Comparison of ENCODE assay signal across 25 cellular contexts in genomic region chr22:27905638-27906037, GRCh38. TPM values are rescaled to one million over a fixed set of nuclear protein-coding genes. Genes with fewer than 3 reads are reported as not detected.
DNase-seq lines count a peak whose midpoint lies in the region; ATAC-seq, FAIRE-seq and TF ChIP-seq lines count a peak whose summit lies in the region.
"Had no signal": no experiment of that assay in that cellular context is flagged by ENCODE, and none has a peak within 500 bp of the region (broad histone marks: within the 10 kb centered on the region; RNA-seq: fewer than 3 reads in every experiment).

No MANE protein-coding gene starts in this region.

- no peak for TF ChIP-seq CTCF in AG10803 (conservative IDR thresholded peaks at IDR 0.05; ENCODE audit: low read length)
- TF ChIP-seq CTCF in choroid plexus epithelial cell (conservative IDR thresholded peaks at IDR 0.05; ENCODE audit: low read depth, low read length): no peak
- TF ChIP-seq CTCF in nephron progenitor cell (IDR thresholded peaks at IDR 0.05): no peak

- no peaks in the 10 kb centered on the region for H3K27me3 Mint-ChIP-seq in nephron progenitor cell (ENCODE audit: low read depth, poor library complexity)
- no peaks in the 10 kb centered on the region for H3K27me3 Mint-ChIP-seq in activated T-helper 17 cell treated with anti-CD3 and anti-CD28 coated beads, Interleukin-2, amount 50 U/mL, for 72 hours
- H3K27me3 Mint-ChIP-seq: activated naive CD8-positive, alpha-beta T cell; progenitor cell of endocrine pancreas had no signal

- no peaks in the 10 kb centered on the region for H3K9me3 Mint-ChIP-seq in nephron progenitor cell
- H3K9me3 Mint-ChIP-seq in activated T-helper 17 cell treated with anti-CD3 and anti-CD28 coated beads, Interleukin-2, amount 50 U/mL, for 72 hours: no peaks in the 10 kb centered on the region
- H3K9me3 Mint-ChIP-seq: neural progenitor cell had no signal

- H3K27ac Mint-ChIP-seq in nephron progenitor cell: peak overlapping the region; percentile 0
- H3K27ac Mint-ChIP-seq in activated T-helper 17 cell treated with anti-CD3 and anti-CD28 coated beads, Interleukin-2, amount 50 U/mL, for 72 hours: no peak overlapping the region
- H3K27ac Mint-ChIP-seq: activated naive CD8-positive, alpha-beta T cell; neural progenitor cell; progenitor cell of endocrine pancreas had no signal

- no peak overlapping the region for H3K4me3 Mint-ChIP-seq in nephron progenitor cell
- no peak overlapping the region for H3K4me3 Mint-ChIP-seq in activated T-helper 17 cell treated with anti-CD3 and anti-CD28 coated beads, Interleukin-2, amount 50 U/mL, for 72 hours
- H3K4me3 Mint-ChIP-seq: activated naive CD8-positive, alpha-beta T cell; neural progenitor cell had no signal

- no peak for FAIRE-seq in RCC 7860 (lab: Jason Lieb, UNC)
- FAIRE-seq: D721Med, GM12891 had no signal

- H3K4me3 ChIP-seq in AG10803 (ENCODE audit: low read length) (no peak overlapping the region), choroid plexus epithelial cell (ENCODE audit: low read depth, low read length) (no peak overlapping the region)
- H3K4me3 ChIP-seq: lung, neural progenitor cell, Peyer's patch, SJSA1, skin epidermis, suprapubic skin had no signal

- H3K4me1 Mint-ChIP-seq in nephron progenitor cell: no peaks in the 10 kb centered on the region
- peaks cover 28% of the 10 kb centered on the region for H3K4me1 Mint-ChIP-seq in activated T-helper 17 cell treated with anti-CD3 and anti-CD28 coated beads, Interleukin-2, amount 50 U/mL, for 72 hours
- H3K4me1 Mint-ChIP-seq: neural progenitor cell had no signal

- H3K36me3 Mint-ChIP-seq in nephron progenitor cell (ENCODE audit: low read depth): peaks cover 89% of the 10 kb centered on the region
- peaks cover 100% of the 10 kb centered on the region for H3K36me3 Mint-ChIP-seq in activated T-helper 17 cell treated with anti-CD3 and anti-CD28 coated beads, Interleukin-2, amount 50 U/mL, for 72 hours (ENCODE audit: low read depth)

- DNase-seq in AG10803 (ENCODE audit: low read depth): peak; percentile 66
- peak; percentile 39 for DNase-seq in GF-D8 (lab: John Stamatoyannopoulos, UW)
- DNase-seq in choroid plexus epithelial cell (ENCODE audit: low read depth): peak; percentile 30
- no peak for DNase-seq in nephron progenitor cell
- DNase-seq in germinal center (ENCODE audit: low spot score): no peak
- DNase-seq in RCC 7860 (ENCODE audit: low spot score): no peak
- DNase-seq: activated CD4-positive, alpha-beta T cell treated with anti-CD3 and anti-CD28 coated beads for 48 hours; cerebellar nuclear complex; effector memory CD4-positive, alpha-beta T cell; erythroblast; GOT3; NCI-H2171; NCI-H524 treated with DMSO at 0.1 percent for 48 hours; Peyer's patch; stimulated activated CD4-positive, alpha-beta T cell treated with anti-CD3 and anti-CD28 coated beads, Interleukin-2, amount 100 ng/mL, for 24 hours had no signal

- ATAC-seq in activated T-helper 17 cell treated with anti-CD3 and anti-CD28 coated beads, Interleukin-2, amount 50 U/mL, for 72 hours (replicated peaks): no peak

RNA-seq across cellular contexts. Expression of gene PITPNB, which starts 13.4 kb away (rescaled TPM):
- total RNA-seq in activated T-helper 17 cell treated with anti-CD3 and anti-CD28 coated beads, Interleukin-2, amount 50 U/mL, for 72 hours: 100 to 1,000 TPM in 1 of 2 donors, 10 to 100 TPM in 1; 86.1 to 119 TPM

Comparison
In these comparisons a context has a peak if more than half of its experiments do, and no peak if none do; other contexts are left out.
1. DNase-seq: peak in AG10803 (single experiment), GF-D8 (single experiment) and choroid plexus epithelial cell (single experiment); none in nephron progenitor cell (single experiment), germinal center (single experiment) and RCC 7860 (single experiment).